ENCODE assay signal across 11 cellular contexts in genomic region chr14:22383515-22384166, GRCh38.
DNase-seq lines count a peak whose midpoint lies in the region; ATAC-seq and TF ChIP-seq lines count a peak whose summit lies in the region.
"Had no signal": no experiment of that assay in that cellular context is flagged by ENCODE, and none has a peak within 500 bp of the region (broad histone marks: within the 10 kb centered on the region; RNA-seq: fewer than 3 reads in every experiment).

No MANE protein-coding gene starts in this region.

- H3F3A ChIP-seq in PC-9 (ENCODE audit: insufficient read depth, low read depth): no peaks in the 10 kb centered on the region

- peak; percentile 44 for ATAC-seq in GM18517 (IDR thresholded peaks at IDR 0.05; ENCODE audit: unreplicated experiment)
- ATAC-seq in GM21423 (IDR thresholded peaks at IDR 0.05; ENCODE audit: unreplicated experiment): peak; percentile 39
- ATAC-seq in HG03378 (IDR thresholded peaks at IDR 0.05; ENCODE audit: unreplicated experiment): peak; percentile 46
- ATAC-seq in mucosa of descending colon: peak; percentile 34
- no peak for ATAC-seq in foreskin keratinocyte
- ATAC-seq: heart left ventricle had no signal

- H3K4me2 ChIP-seq in PC-9: no peak overlapping the region

- H2AFZ ChIP-seq in PC-9: no peak overlapping the region

- POLR2A ChIA-PET in PC-9 (lab: Charles Lee; ENCODE audit: unreplicated experiment): no interaction called here

- H3K9me2 ChIP-seq in PC-9 (ENCODE audit: insufficient read depth): no peaks in the 10 kb centered on the region

- TF ChIP-seq CTCF in mucosa of descending colon (IDR thresholded peaks at IDR 0.05) (no peak), PC-9 (conservative IDR thresholded peaks at IDR 0.05) (no peak), foreskin keratinocyte (conservative IDR thresholded peaks at IDR 0.05) (no peak)

- H3K9me3 ChIP-seq in mucosa of descending colon: no peaks in the 10 kb centered on the region
- no peaks in the 10 kb centered on the region for H3K9me3 ChIP-seq in PC-9 (ENCODE audit: insufficient read depth, low read depth)
- H3K9me3 ChIP-seq: heart left ventricle had no signal

- H3K4me1 ChIP-seq in mucosa of descending colon (ENCODE audit: low read depth): no peaks in the 10 kb centered on the region
- H3K4me1 ChIP-seq in PC-9 (replicated peaks; ENCODE audit: insufficient read depth): peaks cover 11% of the 10 kb centered on the region
- no peaks in the 10 kb centered on the region for H3K4me1 ChIP-seq in foreskin keratinocyte

- no TSS peak for BruUV-seq in PC-9 (replicated peaks; lab: Mats Ljungman, UMichigan)

- H3K27me3 ChIP-seq in PC-9 (ENCODE audit: insufficient read depth, low read depth) (no peaks in the 10 kb centered on the region), foreskin keratinocyte (peaks cover 17% of the 10 kb centered on the region)

- CTCF ChIA-PET in PC-9 (lab: Charles Lee): no interaction called here

- no peak overlapping the region for H3K27ac ChIP-seq in PC-9
- H3K27ac ChIP-seq in foreskin keratinocyte: no peak overlapping the region
- H3K27ac ChIP-seq: heart left ventricle had no signal

- H4K20me1 ChIP-seq in PC-9 (ENCODE audit: insufficient read depth): no peaks in the 10 kb centered on the region

- intact Hi-C loops in mucosa of descending colon (cut with DNase I, micrococcal nuclease) (no loop called here), PC-9 (cut with micrococcal nuclease; ENCODE audit: unreplicated experiment) (loop anchor here (5.0 kb wide), 1 partner anchor 261 kb away; no protein-coding TSS in a partner anchor)

- H3K36me3 ChIP-seq in mucosa of descending colon (ENCODE audit: low read depth): no peaks in the 10 kb centered on the region
- H3K36me3 ChIP-seq in PC-9 (ENCODE audit: low read depth): no peaks in the 10 kb centered on the region
- H3K36me3 ChIP-seq: heart left ventricle had no signal

- DNase-seq in mucosa of descending colon: no peak
- no peak for DNase-seq in NCI-H2107 treated with DMSO at 0.1 percent for 48 hours (lab: John Stamatoyannopoulos, UW; ENCODE audit: unreplicated experiment)
- no peak for DNase-seq in PC-9
- DNase-seq in foreskin keratinocyte: no peak
- no peak for DNase-seq in T-helper 9 cell
- DNase-seq: activated CD4-positive, CD25-positive, alpha-beta regulatory T cell; heart left ventricle; nucleus accumbens had no signal

- H3K4me3 ChIP-seq in mucosa of descending colon (no peak overlapping the region), PC-9 (no peak overlapping the region)
- H3K4me3 ChIP-seq: heart left ventricle had no signal

- no peaks in the 10 kb centered on the region for H3K79me2 ChIP-seq in PC-9 (ENCODE audit: low read depth)
